ENCODE assay signal across 10 cellular contexts in genomic region chr17:67520282-67520906, GRCh38.
DNase-seq lines count a peak whose midpoint lies in the region; ATAC-seq and TF ChIP-seq lines count a peak whose summit lies in the region.
"Had no signal": no experiment of that assay in that cellular context is flagged by ENCODE, and none has a peak within 500 bp of the region (broad histone marks: within the 10 kb centered on the region; RNA-seq: fewer than 3 reads in every experiment).

No MANE protein-coding gene starts in this region.

- H3K36me3 Mint-ChIP-seq in IgD-negative memory B cell (peaks cover 6% of the 10 kb centered on the region), brain (peaks cover 11% of the 10 kb centered on the region), nephron progenitor cell (ENCODE audit: low read depth) (peaks cover 11% of the 10 kb centered on the region)

- DNase-seq in CD1c-positive myeloid dendritic cell (ENCODE audit: extremely low spot score): peak; percentile 71
- DNase-seq in nephron progenitor cell: peak; percentile 28
- DNase-seq in HK-2 (ENCODE audit: unreplicated experiment): no peak
- DNase-seq in SW 1271 (lab: John Stamatoyannopoulos, UW): no peak
- DNase-seq: cortex of kidney, NCI-H82 had no signal

- H3K9me3 Mint-ChIP-seq in IgD-negative memory B cell (peaks cover 0 to 8% (median 3%) of the 10 kb centered on the region in 3 donors), brain (peaks cover 0 to 10% (median 8%) of the 10 kb centered on the region in 5 experiments), nephron progenitor cell (peaks cover 10% of the 10 kb centered on the region)

- H3K27me3 Mint-ChIP-seq in IgD-negative memory B cell (peaks cover 4% of the 10 kb centered on the region), brain (no peaks in the 10 kb centered on the region), nephron progenitor cell (ENCODE audit: low read depth, poor library complexity) (peaks cover 29% of the 10 kb centered on the region)

- H3K4me1 Mint-ChIP-seq in IgD-negative memory B cell (peaks cover 6 to 17% (median 15%) of the 10 kb centered on the region in 3 donors), brain (peaks cover 47% of the 10 kb centered on the region), nephron progenitor cell (peaks cover 62% of the 10 kb centered on the region)

- no peak for ATAC-seq in HG02981 (IDR thresholded peaks at IDR 0.05; ENCODE audit: unreplicated experiment)
- no peak for ATAC-seq in HG03280 (IDR thresholded peaks at IDR 0.05; ENCODE audit: unreplicated experiment)

- H3K4me3 Mint-ChIP-seq in IgD-negative memory B cell (peak overlapping the region in 3 of 4 donors; percentile 19 to 43 (median 38)), brain (peak overlapping the region in 1 of 5 experiments; percentile 66), nephron progenitor cell (peak overlapping the region; percentile 36)

- TF ChIP-seq CTCF in brain (conservative IDR thresholded peaks at IDR 0.05) (no peak), nephron progenitor cell (IDR thresholded peaks at IDR 0.05) (no peak)

- H3K27ac Mint-ChIP-seq in IgD-negative memory B cell: no peak overlapping the region
- peak overlapping the region in 4 of 5 experiments; percentile 21 to 97 (median 36) for H3K27ac Mint-ChIP-seq in brain
- H3K27ac Mint-ChIP-seq in nephron progenitor cell: peak overlapping the region; percentile 91

Comparison
In these comparisons a context has a peak if more than half of its experiments do, and no peak if none do; other contexts are left out.
1. DNase-seq: peak in CD1c-positive myeloid dendritic cell (single experiment) and nephron progenitor cell (single experiment); none in HK-2 (single experiment) and SW 1271 (0 of 2).
2. H3K27ac Mint-ChIP-seq: peak in brain (4 of 5) and nephron progenitor cell (single experiment); none in IgD-negative memory B cell (0 of 3).